Comparison of ENCODE assay signal across 21 cellular contexts in the genomic region with DNA sequence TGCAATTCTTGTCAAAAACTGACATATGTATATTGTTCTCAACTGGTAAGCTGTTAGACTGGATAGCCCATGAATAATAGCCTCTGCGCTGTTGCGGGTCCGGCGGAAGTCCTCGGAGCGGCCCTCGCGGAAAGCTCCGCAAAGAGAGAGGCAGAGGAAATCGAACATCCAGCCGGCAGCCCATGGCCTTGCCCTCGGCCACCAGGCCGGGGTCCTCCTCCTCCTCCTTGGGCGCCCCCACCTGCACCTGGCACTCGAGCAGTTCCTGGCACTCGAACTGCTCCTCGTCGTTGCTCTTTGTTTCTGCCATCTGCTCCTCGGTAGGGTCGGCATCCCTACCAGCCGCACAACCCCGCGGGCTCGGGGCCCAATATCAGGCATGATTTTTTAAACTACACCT.
"Had no signal": no experiment of that assay in that cellular context is flagged by ENCODE, and none has a peak within 500 bp of the region (broad histone marks: within the 10 kb centered on the region; RNA-seq: fewer than 3 reads in every experiment).

No MANE protein-coding gene starts in this region.

- H3K4me3 ChIP-seq: esophagus muscularis mucosa, gastrocnemius medialis, lung, neural progenitor cell, ovary, right atrium auricular region, sigmoid colon, skin epidermis, stomach had no signal

- H3K36me3 ChIP-seq: esophagus muscularis mucosa, gastrocnemius medialis, neural progenitor cell, ovary, right atrium auricular region, sigmoid colon, stomach had no signal

- H3K27ac ChIP-seq: epithelial cell of prostate, esophagus muscularis mucosa, gastrocnemius medialis, neural progenitor cell, ovary, right atrium auricular region, sigmoid colon, skin epidermis, stomach had no signal

- H3K4me1 ChIP-seq: esophagus muscularis mucosa, gastrocnemius medialis, neural progenitor cell, right atrium auricular region, sigmoid colon, stomach had no signal

- DNase-seq: effector memory CD4-positive, alpha-beta T cell; gastrocnemius medialis; glutamatergic neuron; immature natural killer cell; left cardiac atrium; left ventricle myocardium superior; mesenchymal stem cell; midbrain; nucleus accumbens; ovary; sigmoid colon; stimulated activated CD4-positive, alpha-beta T cell treated with anti-CD3 and anti-CD28 coated beads, Interleukin-2, amount 100 ng/mL, for 24 hours; stimulated activated naive CD4-positive, alpha-beta T cell; stomach; substantia nigra had no signal

- H3K9me3 ChIP-seq: esophagus muscularis mucosa, gastrocnemius medialis, ovary, right atrium auricular region, sigmoid colon, stomach had no signal

- H3K27me3 ChIP-seq: esophagus muscularis mucosa, gastrocnemius medialis, neural progenitor cell, ovary, right atrium auricular region, sigmoid colon, stomach had no signal
